In genomic region chr15:78067328-78068241, GRCh38 we compare ENCODE assay signal across 1 cellular context.
TF ChIP-seq lines count a peak whose summit lies in the region.

No MANE protein-coding gene starts in this region.

TF ChIP-seq in A549, 52 proteins besides CTCF, POLR2A, EP300 and RAD21:
- TF ChIP-seq CHD2 (IDR thresholded peaks at IDR 0.05; ENCODE audit: low read length, partially characterized antibody) (no peak), TFCP2L1 (CRISPR knock-in tag; IDR thresholded peaks at IDR 0.05) (no peak), RNF2 (IDR thresholded peaks at IDR 0.05; ENCODE audit: borderline replicate concordance, low read depth) (no peak), KDM5A (IDR thresholded peaks at IDR 0.05) (no peak), CEBPB (IDR thresholded peaks at IDR 0.05) (no peak), RARB (CRISPR knock-in tag; IDR thresholded peaks at IDR 0.05) (no peak), JUNB (IDR thresholded peaks at IDR 0.05) (no peak), PBX3 (IDR thresholded peaks at IDR 0.05) (no peak), NFE2L2 (conservative IDR thresholded peaks at IDR 0.05; ENCODE audit: low read length) (no peak), FOXS1 (CRISPR knock-in tag; IDR thresholded peaks at IDR 0.05) (no peak), FOSL2 (IDR thresholded peaks at IDR 0.05) (no peak), FOSL2 (CRISPR knock-in tag; IDR thresholded peaks at IDR 0.05) (no peak), PHF8 (IDR thresholded peaks at IDR 0.05; ENCODE audit: borderline replicate concordance, low read depth) (no peak), EHMT2 (IDR thresholded peaks at IDR 0.05; ENCODE audit: low read depth) (no peak), HOXB13 (CRISPR knock-in tag; IDR thresholded peaks at IDR 0.05; ENCODE audit: low read depth) (no peak), ZFP36 (IDR thresholded peaks at IDR 0.05; ENCODE audit: borderline replicate concordance, partially characterized antibody) (no peak), GATA3 (IDR thresholded peaks at IDR 0.05; ENCODE audit: borderline replicate concordance) (no peak)
